9 cellular contexts compared by ENCODE assay signal in genomic region chr9:17116400-17116837, GRCh38. TPM values are rescaled to one million over a fixed set of nuclear protein-coding genes. Genes with fewer than 3 reads are reported as not detected.
DNase-seq lines count a peak whose midpoint lies in the region; ATAC-seq and TF ChIP-seq lines count a peak whose summit lies in the region.
"Had no signal": no experiment of that assay in that cellular context is flagged by ENCODE, and none has a peak within 500 bp of the region (broad histone marks: within the 10 kb centered on the region; RNA-seq: fewer than 3 reads in every experiment).

No MANE protein-coding gene starts in this region.

- H3K4me3 Mint-ChIP-seq in glutamatergic neuron (ENCODE audit: unreplicated experiment): no peak overlapping the region
- H3K4me3 Mint-ChIP-seq in type B pancreatic cell: no peak overlapping the region
- H3K4me3 Mint-ChIP-seq: IgD-negative memory B cell had no signal

- H3K36me3 ChIP-seq in DOHH2 (ENCODE audit: control insufficient read depth, low read length) (no peaks in the 10 kb centered on the region), MM.1S (replicated peaks; ENCODE audit: insufficient read depth, low read length) (no peaks in the 10 kb centered on the region)

- H3K4me1 ChIP-seq in DOHH2 (ENCODE audit: control insufficient read depth, low read length) (no peaks in the 10 kb centered on the region), MM.1S (ENCODE audit: low read length) (no peaks in the 10 kb centered on the region)

- DNase-seq in MM.1S (peak; percentile 32), SKM-1 treated with dmso at 0.1 percent for 144 hours (lab: John Stamatoyannopoulos, UW; ENCODE audit: unreplicated experiment) (peak; percentile 41), glutamatergic neuron (no peak), type B pancreatic cell (ENCODE audit: extremely low spot score, unreplicated experiment) (no peak)
- DNase-seq in activated effector memory CD4-positive, alpha-beta T cell treated with anti-CD3 and anti-CD28 coated beads, Interleukin-2, amount 50 U/mL, for 16 hours: no peak

- H3K27me3 Mint-ChIP-seq in glutamatergic neuron (ENCODE audit: unreplicated experiment) (no peaks in the 10 kb centered on the region), type B pancreatic cell (peaks cover 4% of the 10 kb centered on the region)

- H3K27ac ChIP-seq in DOHH2 (ENCODE audit: low read depth, low read length): no peak overlapping the region
- no peak overlapping the region for H3K27ac ChIP-seq in MM.1S (ENCODE audit: low read length)

- H3K4me1 Mint-ChIP-seq in glutamatergic neuron (ENCODE audit: low read depth, unreplicated experiment) (no peaks in the 10 kb centered on the region), type B pancreatic cell (ENCODE audit: unreplicated experiment) (no peaks in the 10 kb centered on the region)
- H3K4me1 Mint-ChIP-seq: IgD-negative memory B cell had no signal

- H3F3A ChIP-seq in DOHH2 (ENCODE audit: control insufficient read depth, insufficient read depth) (no peaks in the 10 kb centered on the region), MM.1S (ENCODE audit: insufficient read depth, low read length) (no peaks in the 10 kb centered on the region)

- H3K27ac Mint-ChIP-seq in glutamatergic neuron (ENCODE audit: unreplicated experiment) (no peak overlapping the region), type B pancreatic cell (no peak overlapping the region)
- H3K27ac Mint-ChIP-seq: IgD-negative memory B cell had no signal

- ATAC-seq in GM18870 (IDR thresholded peaks at IDR 0.05; ENCODE audit: unreplicated experiment): no peak
- ATAC-seq in GM18517 (IDR thresholded peaks at IDR 0.05; ENCODE audit: unreplicated experiment): no peak

- H3K9me3 ChIP-seq in DOHH2 (ENCODE audit: control insufficient read depth, insufficient read depth, low read length) (no peaks in the 10 kb centered on the region), MM.1S (replicated peaks; ENCODE audit: insufficient read depth, low read length) (no peaks in the 10 kb centered on the region)

- H3K27me3 ChIP-seq in DOHH2 (ENCODE audit: control insufficient read depth, low read length) (no peaks in the 10 kb centered on the region), MM.1S (replicated peaks; ENCODE audit: insufficient read depth, low read length) (no peaks in the 10 kb centered on the region)

- no peaks in the 10 kb centered on the region for H3K36me3 Mint-ChIP-seq in glutamatergic neuron (ENCODE audit: unreplicated experiment)
- H3K36me3 Mint-ChIP-seq in type B pancreatic cell: no peaks in the 10 kb centered on the region
- H3K36me3 Mint-ChIP-seq: IgD-negative memory B cell had no signal

- no peak overlapping the region for H3K9ac ChIP-seq in MM.1S (ENCODE audit: low read length)

- no peaks in the 10 kb centered on the region for H3K9me3 Mint-ChIP-seq in glutamatergic neuron (ENCODE audit: unreplicated experiment)
- peaks cover 1% of the 10 kb centered on the region for H3K9me3 Mint-ChIP-seq in type B pancreatic cell

- H4K20me1 ChIP-seq in DOHH2 (ENCODE audit: control insufficient read depth, insufficient read depth, low read depth, low read length) (no peaks in the 10 kb centered on the region), MM.1S (ENCODE audit: insufficient read depth, low read length) (no peaks in the 10 kb centered on the region)

- H3K4me3 ChIP-seq in DOHH2 (ENCODE audit: low read length) (no peak overlapping the region), MM.1S (ENCODE audit: low read length) (no peak overlapping the region)

- H3K79me2 ChIP-seq in DOHH2 (ENCODE audit: control insufficient read depth, low read length) (no peaks in the 10 kb centered on the region), MM.1S (ENCODE audit: low read length) (no peaks in the 10 kb centered on the region)

- H3K4me2 ChIP-seq in DOHH2 (ENCODE audit: low read length) (no peak overlapping the region), MM.1S (ENCODE audit: low read depth, low read length) (no peak overlapping the region)

- peak; percentile 52 for TF ChIP-seq CTCF in DOHH2 (IDR thresholded peaks at IDR 0.05; ENCODE audit: low read depth, low read length, poor library complexity, severe bottlenecking)
- peak; percentile 34 for TF ChIP-seq CTCF in MM.1S (IDR thresholded peaks at IDR 0.05; ENCODE audit: low read length)
- TF ChIP-seq CTCF in glutamatergic neuron (IDR thresholded peaks at IDR 0.05; ENCODE audit: partially characterized antibody, unreplicated experiment): peak; percentile 79
- peak; percentile 78 for TF ChIP-seq CTCF in type B pancreatic cell (conservative IDR thresholded peaks at IDR 0.05)

- H3K9me2 ChIP-seq in DOHH2 (replicated peaks; ENCODE audit: control insufficient read depth, low read length) (no peaks in the 10 kb centered on the region), MM.1S (replicated peaks; ENCODE audit: insufficient read depth, low read length) (no peaks in the 10 kb centered on the region)

- H2AFZ ChIP-seq in MM.1S (ENCODE audit: low read length): no peak overlapping the region

RNA-seq across cellular contexts. Expression of gene CNTLN, which starts 18.4 kb away (rescaled TPM):
- 11.3 TPM for total RNA-seq in glutamatergic neuron (ENCODE audit: unreplicated experiment)
- total RNA-seq in type B pancreatic cell (ENCODE audit: low replicate concordance): 2.2 and 14.1 TPM in 2 replicates

Comparison
In these comparisons a context has a peak if more than half of its experiments do, and no peak if none do; other contexts are left out.
1. DNase-seq: peak in MM.1S (single experiment) and SKM-1 treated with dmso at 0.1 percent for 144 hours (single experiment); none in glutamatergic neuron (single experiment), type B pancreatic cell (single experiment) and activated effector memory CD4-positive, alpha-beta T cell treated with anti-CD3 and anti-CD28 coated beads, Interleukin-2, amount 50 U/mL, for 16 hours (single experiment).
2. Peak in every context shown above with its lines, with median percentiles within 50 percentile points of each other: CTCF ChIP-seq.